In genomic region chr15:84864429-84864795, GRCh38 we compare ENCODE assay signal across 25 cellular contexts. TPM values are rescaled to one million over a fixed set of nuclear protein-coding genes. Genes with fewer than 3 reads are reported as not detected.
A peak's percentile ranks its signal among the peaks of the same experiment; 100 is the strongest.
DNase-seq lines count a peak whose midpoint lies in the region; ATAC-seq, FAIRE-seq and TF ChIP-seq lines count a peak whose summit lies in the region.
"Had no signal": no experiment of that assay in that cellular context is flagged by ENCODE, and none has a peak within 500 bp of the region (broad histone marks: within the 10 kb centered on the region; RNA-seq: fewer than 3 reads in every experiment).

No MANE protein-coding gene starts in this region.

- no peaks in the 10 kb centered on the region for H3K36me3 Mint-ChIP-seq in activated naive CD8-positive, alpha-beta T cell treated with anti-CD3 and anti-CD28 coated beads for 36 hours
- H3K36me3 Mint-ChIP-seq: CD4-positive, CD25-positive, alpha-beta regulatory T cell had no signal

- no peak overlapping the region for H3K27ac Mint-ChIP-seq in activated naive CD8-positive, alpha-beta T cell treated with anti-CD3 and anti-CD28 coated beads for 36 hours

- H3K27ac ChIP-seq in cardiac muscle cell (peak overlapping the region; percentile 11), right cardiac atrium (ENCODE audit: low read length) (peak overlapping the region; percentile 12), tibial artery (peak overlapping the region; percentile 51 to 66), spleen (no peak overlapping the region)
- H3K27ac ChIP-seq: GM23248 had no signal

- ATAC-seq in right cardiac atrium = peak in 1 of 2 donors; percentile 66
- ATAC-seq: PC-3 had no signal

- no peaks in the 10 kb centered on the region for H3K4me1 Mint-ChIP-seq in activated naive CD8-positive, alpha-beta T cell treated with anti-CD3 and anti-CD28 coated beads for 36 hours
- H3K4me1 Mint-ChIP-seq: CD4-positive, CD25-positive, alpha-beta regulatory T cell had no signal

- no peak for TF ChIP-seq POLR2A in spleen (IDR thresholded peaks at IDR 0.05)

- H3K27me3 ChIP-seq in bronchial epithelial cell (ENCODE audit: control insufficient read depth, insufficient read depth, low read length) (no peaks in the 10 kb centered on the region), cardiac muscle cell (no peaks in the 10 kb centered on the region), right cardiac atrium (ENCODE audit: control insufficient read depth, insufficient read depth) (no peaks in the 10 kb centered on the region), tibial artery (no peaks in the 10 kb centered on the region), spleen (replicated peaks in 1 of 7) (no peaks in the 10 kb centered on the region)

- no peaks in the 10 kb centered on the region for H3K9me3 Mint-ChIP-seq in activated naive CD8-positive, alpha-beta T cell treated with anti-CD3 and anti-CD28 coated beads for 36 hours
- H3K9me3 Mint-ChIP-seq: CD4-positive, CD25-positive, alpha-beta regulatory T cell had no signal

- intact Hi-C loops in right cardiac atrium (cut with DNase I) = loop anchor here in 3 of 4 donors (5.0 to 10.0 kb wide), 2 partner anchors 60 to 68 kb away; no protein-coding TSS in a partner anchor
- intact Hi-C loops in tibial artery (cut with DNase I; ENCODE audit: low total_unique reads) = loop anchor here (2.0 kb wide), 1 partner anchor 60 kb away; no protein-coding TSS in a partner anchor
- intact Hi-C loops in spleen (cut with DNase I; ENCODE audit: low total_unique reads) = no loop called here

- no peak for TF ChIP-seq CTCF in bronchial epithelial cell (IDR thresholded peaks at IDR 0.05; ENCODE audit: insufficient read depth, low read length, severe bottlenecking)
- TF ChIP-seq CTCF in cardiac muscle cell (IDR thresholded peaks at IDR 0.05; ENCODE audit: low read depth, low read length) = no peak
- no peak for TF ChIP-seq CTCF in tibial artery (IDR thresholded peaks at IDR 0.05)
- no peak for TF ChIP-seq CTCF in spleen (IDR thresholded peaks at IDR 0.05 in 8 of 11, conservative IDR thresholded peaks at IDR 0.05 in 3 of 11)

- no peak overlapping the region for H3K4me3 Mint-ChIP-seq in activated naive CD8-positive, alpha-beta T cell treated with anti-CD3 and anti-CD28 coated beads for 36 hours
- H3K4me3 Mint-ChIP-seq: CD4-positive, CD25-positive, alpha-beta regulatory T cell had no signal

- no peaks in the 10 kb centered on the region for H3K9me3 ChIP-seq in cardiac muscle cell (ENCODE audit: low read depth)
- H3K9me3 ChIP-seq in right cardiac atrium (ENCODE audit: control insufficient read depth, low read length) = no peaks in the 10 kb centered on the region
- H3K9me3 ChIP-seq in tibial artery = no peaks in the 10 kb centered on the region
- no peaks in the 10 kb centered on the region for H3K9me3 ChIP-seq in spleen
- H3K9me3 ChIP-seq: HAP-1 had no signal

- 31% methylated on average over 7 of the region's 7 CpGs for WGBS in right cardiac atrium
- WGBS in spleen, 5 donors = 86 to 93% (median 86%) methylated on average over 7 of the region's 7 CpGs

- H3K36me3 ChIP-seq in bronchial epithelial cell (ENCODE audit: control insufficient read depth, insufficient read depth, low read length) (no peaks in the 10 kb centered on the region), cardiac muscle cell (peaks cover 72% of the 10 kb centered on the region), tibial artery (peaks cover 12 to 44% (median 39%) of the 10 kb centered on the region in 3 donors), spleen (no peaks in the 10 kb centered on the region)
- H3K36me3 ChIP-seq: HAP-1 had no signal

- DNase-seq in bronchial epithelial cell (ENCODE audit: low read depth) (no peak), cardiac muscle cell (ENCODE audit: low read depth in 1 of 2, low spot score in 1 of 2) (no peak), right cardiac atrium (peak in 1 of 3 donors; percentile 60), tibial artery (no peak), NOMO-1 treated with DMSO at 0.1 percent for 48 hours (lab: John Stamatoyannopoulos, UW; ENCODE audit: unreplicated experiment) (no peak), spleen (no peak)
- no peak for DNase-seq in activated naive CD8-positive, alpha-beta T cell treated with anti-CD3 and anti-CD28 coated beads for 36 hours
- DNase-seq: CD4-positive, CD25-positive, alpha-beta regulatory T cell; COR-L47; DMS 273 treated with DMSO at 0.1 percent for 48 hours; DMS79 treated with DMSO at 0.1 percent for 48 hours; KG1; NCI-H1092; NCI-H1436; NCI-H187 treated with DMSO at 0.1 percent for 48 hours; NCI-H2107; NCI-H446 treated with DMSO at 0.1 percent for 48 hours; NCI-H526 treated with DMSO at 0.1 percent for 48 hours; PC-3; SIG-M5 had no signal

- H3K27me3 Mint-ChIP-seq in activated naive CD8-positive, alpha-beta T cell treated with anti-CD3 and anti-CD28 coated beads for 36 hours = no peaks in the 10 kb centered on the region
- H3K27me3 Mint-ChIP-seq: CD4-positive, CD25-positive, alpha-beta regulatory T cell had no signal

- no peak overlapping the region for H3K4me3 ChIP-seq in bronchial epithelial cell (ENCODE audit: low read depth, low read length)
- no peak overlapping the region for H3K4me3 ChIP-seq in cardiac muscle cell
- H3K4me3 ChIP-seq in right cardiac atrium (ENCODE audit: low read length) = no peak overlapping the region
- no peak overlapping the region for H3K4me3 ChIP-seq in tibial artery
- H3K4me3 ChIP-seq in spleen = no peak overlapping the region
- H3K4me3 ChIP-seq: GM23248, HAP-1 had no signal

- FAIRE-seq in bronchial epithelial cell (lab: Jason Lieb, UNC) = peak; percentile 60

- H3K4me1 ChIP-seq in cardiac muscle cell (ENCODE audit: low read depth) (no peaks in the 10 kb centered on the region), right cardiac atrium (ENCODE audit: control insufficient read depth, insufficient read depth, low read length) (peaks cover 2% of the 10 kb centered on the region), tibial artery (peaks cover 0 to 28% (median 23%) of the 10 kb centered on the region in 4 donors), spleen (no peaks in the 10 kb centered on the region)
- H3K4me1 ChIP-seq: HAP-1 had no signal

RNA-seq across cellular contexts. Expression of gene SLC28A1, which starts 20.1 kb away (rescaled TPM):
- not detected in 2 replicates for total RNA-seq in bronchial epithelial cell
- total RNA-seq in cardiac muscle cell = 0.24 and 0.81 TPM in 2 replicates
- 0.41 and 0.45 TPM in 2 replicates for polyA plus RNA-seq in cardiac muscle cell
- total RNA-seq in right cardiac atrium = under 1 TPM in 3 of 4 donors, not detected in 1; 0.29 to 0.54 (median 0.42) TPM
- polyA plus RNA-seq in right cardiac atrium = 0.32 TPM
- not detected for total RNA-seq in activated naive CD8-positive, alpha-beta T cell treated with anti-CD3 and anti-CD28 coated beads for 36 hours
- under 1 TPM in 1 of 7 donors, not detected in 6; 0.16 TPM for total RNA-seq in spleen
- under 1 TPM in 2 of 3 donors, not detected in 1; 0.10 to 0.29 TPM for polyA plus RNA-seq in spleen
- total RNA-seq: A673; CD4-positive, CD25-positive, alpha-beta regulatory T cell; GM23248; HT1080; RPMI7951 had no signal
- polyA plus RNA-seq: CD4-positive, CD25-positive, alpha-beta regulatory T cell; GM23248 had no signal

RNA-seq across cellular contexts. Expression of gene ALPK3, which starts 47.3 kb away (rescaled TPM):
- total RNA-seq in bronchial epithelial cell (0.26 TPM in 2 replicates), cardiac muscle cell (44.6 and 52.1 TPM in 2 replicates), right cardiac atrium (10 to 100 TPM; 72.1 to 95.2 (median 78.6) TPM), spleen (1 to 10 TPM in 1 of 7 donors, under 1 TPM in 6; 0.69 to 1.1 (median 0.77) TPM)
- polyA plus RNA-seq in cardiac muscle cell (16.6 and 19.2 TPM in 2 replicates), right cardiac atrium (65.8 TPM), spleen (under 1 TPM; 0.13 to 0.29 (median 0.14) TPM)
- under 1 TPM; 0.04 to 0.06 TPM for total RNA-seq in activated naive CD8-positive, alpha-beta T cell treated with anti-CD3 and anti-CD28 coated beads for 36 hours
- polyA plus RNA-seq: CD4-positive, CD25-positive, alpha-beta regulatory T cell; GM23248 had no signal

Comparison
In these comparisons a context has a peak if more than half of its experiments do, and no peak if none do; other contexts are left out.
1. H3K27ac ChIP-seq: peak in cardiac muscle cell (single experiment), right cardiac atrium (single experiment) and tibial artery (2 of 2); none in spleen (0 of 8).
2. RNA of gene ALPK3, which starts 47.3 kb away (total RNA-seq): 72.1 to 95.2 TPM in right cardiac atrium and 44.6 to 52.1 TPM in cardiac muscle cell; 0.69 to 1.1 TPM in spleen, 0.26 TPM in bronchial epithelial cell and 0.04 to 0.06 TPM in activated naive CD8-positive, alpha-beta T cell treated with anti-CD3 and anti-CD28 coated beads for 36 hours; every median in the first group is over 10 times any median in the second.